Comparison of ENCODE assay signal across 21 cellular contexts in genomic region chr18:33123852-33124251, GRCh38.
A peak's percentile ranks its signal among the peaks of the same experiment; 100 is the strongest.
DNase-seq lines count a peak whose midpoint lies in the region; ATAC-seq and TF ChIP-seq lines count a peak whose summit lies in the region.
"Had no signal": no experiment of that assay in that cellular context is flagged by ENCODE, and none has a peak within 500 bp of the region (broad histone marks: within the 10 kb centered on the region; RNA-seq: fewer than 3 reads in every experiment).

No MANE protein-coding gene starts in this region.

- no peak overlapping the region for H3K27ac ChIP-seq in tibial artery
- H3K27ac ChIP-seq: lower lobe of right lung, upper lobe of left lung, WERI-Rb-1 had no signal

- no peak for ATAC-seq in HG03039 (IDR thresholded peaks at IDR 0.05; ENCODE audit: unreplicated experiment)
- ATAC-seq: GM12878; HCT116; lower lobe of right lung; stimulated activated naive CD8-positive, alpha-beta T cell treated with anti-CD3 and anti-CD28 coated beads, Interleukin-15, amount 100 ng/mL, for 72 hours had no signal

- H3K27me3 ChIP-seq in endocrine pancreas (ENCODE audit: control insufficient read depth, insufficient read depth, low read length) (no peaks in the 10 kb centered on the region), tibial artery (no peaks in the 10 kb centered on the region)
- H3K27me3 ChIP-seq: upper lobe of left lung had no signal

- H3K9me3 ChIP-seq in endocrine pancreas (ENCODE audit: control insufficient read depth, low read length) (no peaks in the 10 kb centered on the region), tibial artery (no peaks in the 10 kb centered on the region)
- H3K9me3 ChIP-seq: lower lobe of right lung, upper lobe of left lung had no signal

- intact Hi-C loops in tibial artery (cut with DNase I; ENCODE audit: low total_unique reads), result no loop called here

- no peaks in the 10 kb centered on the region for H3K36me3 ChIP-seq in endocrine pancreas (ENCODE audit: control insufficient read depth, insufficient read depth, low read length)
- no peaks in the 10 kb centered on the region for H3K36me3 ChIP-seq in tibial artery
- H3K36me3 ChIP-seq: lower lobe of right lung, upper lobe of left lung, WERI-Rb-1 had no signal

- no peak overlapping the region for H3K9ac ChIP-seq in endocrine pancreas (ENCODE audit: control insufficient read depth, insufficient read depth, low read length)

- H3K4me3 ChIP-seq in endocrine pancreas (ENCODE audit: control insufficient read depth, insufficient read depth, low read length), result peak overlapping the region; percentile 29
- no peak overlapping the region for H3K4me3 ChIP-seq in tibial artery
- H3K4me3 ChIP-seq: GM12878, lower lobe of right lung, upper lobe of left lung had no signal

- DNase-seq in DMS153 treated with DMSO at 0.1 percent for 48 hours (lab: John Stamatoyannopoulos, UW; ENCODE audit: unreplicated experiment) (peak; percentile 89), NCI-H1436 (lab: John Stamatoyannopoulos, UW) (peak; percentile 64), NCI-H2196 treated with DMSO at 0.1 percent for 48 hours (lab: John Stamatoyannopoulos, UW; ENCODE audit: unreplicated experiment) (peak; percentile 48), amniotic stem cell (lab: John Stamatoyannopoulos, UW) (no peak), tibial artery (no peak), GF-D8 (lab: John Stamatoyannopoulos, UW) (no peak)
- DNase-seq: activated CD4-positive, alpha-beta T cell treated with anti-CD3 and anti-CD28 coated beads, Interleukin-2, amount 50 U/mL, for 48 hours; activated naive CD4-positive, alpha-beta T cell treated with anti-CD3 and anti-CD28 coated beads for 36 hours; activated T-cell treated with anti-CD3 and anti-CD28 coated beads, Interleukin-2, amount 50 U/mL, for 1 hour; CD4-positive, alpha-beta T cell; lower lobe of right lung; NK-92 treated with Interleukin-12 subunit alpha and Interleukin-12 subunit beta, amount 100 ng/mL, for 24 hours; stimulated activated CD4-positive, alpha-beta T cell treated with anti-CD3 and anti-CD28 coated beads, Interleukin-2, amount 100 ng/mL, for 24 hours; stimulated activated naive CD8-positive, alpha-beta T cell treated with anti-CD3 and anti-CD28 coated beads, Interleukin-15, amount 100 ng/mL, for 72 hours; T-helper 1 cell; upper lobe of left lung; WERI-Rb-1 had no signal

- peaks cover 28% of the 10 kb centered on the region for H3K4me1 ChIP-seq in endocrine pancreas (ENCODE audit: control insufficient read depth, insufficient read depth, low read length)
- no peaks in the 10 kb centered on the region for H3K4me1 ChIP-seq in tibial artery
- H3K4me1 ChIP-seq: lower lobe of right lung, upper lobe of left lung had no signal

- TF ChIP-seq CTCF in tibial artery (IDR thresholded peaks at IDR 0.05), result no peak

Comparison
In these comparisons a context has a peak if more than half of its experiments do, and no peak if none do; other contexts are left out.
1. DNase-seq: peak in DMS153 treated with DMSO at 0.1 percent for 48 hours (single experiment), NCI-H1436 (single experiment) and NCI-H2196 treated with DMSO at 0.1 percent for 48 hours (single experiment); none in amniotic stem cell (single experiment), tibial artery (0 of 2) and GF-D8 (single experiment).